1 cellular context compared by ENCODE assay signal in genomic region chr11:78094250-78094649, GRCh38.
TF ChIP-seq lines count a peak whose summit lies in the region.

No MANE protein-coding gene starts in this region.

TF ChIP-seq in GM12878, 131 proteins besides CTCF, POLR2A, EP300 and RAD21:
- TF ChIP-seq PKNOX1 (IDR thresholded peaks at IDR 0.05) (peak; percentile 68), CREB1 (IDR thresholded peaks at IDR 0.05; ENCODE audit: low read depth) (0 out of 2 replicates have a peak, but pooled peaks have one; percentile 38), NR2F1 (conservative IDR thresholded peaks at IDR 0.05) (peak; percentile 64), RUNX3 (IDR thresholded peaks at IDR 0.05; ENCODE audit: low read length) (peak; percentile 13; the same call in 1 of the 2 replicates), NBN (IDR thresholded peaks at IDR 0.05) (no peak), POU2F2 (IDR thresholded peaks at IDR 0.05; ENCODE audit: borderline replicate concordance, low read depth, low read length) (no peak), E4F1 (IDR thresholded peaks at IDR 0.05; ENCODE audit: borderline replicate concordance, partially characterized antibody) (no peak), RELB (IDR thresholded peaks at IDR 0.05; ENCODE audit: low read depth) (peak; percentile 62), RELA (IDR thresholded peaks at IDR 0.05; ENCODE audit: borderline replicate concordance, partially characterized antibody) (no peak), MTA2 (IDR thresholded peaks at IDR 0.05; ENCODE audit: low read depth) (peak; percentile 69; the same call in 1 of the 2 replicates), ZNF687 (IDR thresholded peaks at IDR 0.05) (0 out of 2 replicates have a peak, but pooled peaks have one; percentile 17)
